Comparison of ENCODE assay signal across 8 cellular contexts in the genomic region with DNA sequence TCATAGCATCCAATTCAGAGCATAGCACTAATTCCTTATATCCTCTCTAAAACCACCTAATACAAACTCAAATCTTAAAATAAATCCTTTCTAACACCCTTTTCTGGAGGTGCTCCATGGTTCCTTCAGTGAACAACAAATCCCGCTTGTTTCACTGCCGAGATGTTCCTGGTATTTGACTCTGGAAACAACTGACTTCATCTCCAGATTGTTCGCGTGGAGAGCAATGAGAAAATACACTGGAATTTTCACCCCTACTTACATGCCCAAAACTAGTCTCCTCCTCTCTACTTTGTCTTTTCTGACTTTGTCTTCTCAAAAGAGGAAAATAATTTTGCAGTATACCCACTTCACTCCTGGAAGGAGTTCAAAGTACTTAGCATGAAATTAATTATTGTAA.
DNase-seq lines count a peak whose midpoint lies in the region; ATAC-seq and TF ChIP-seq lines count a peak whose summit lies in the region.
"Had no signal": no experiment of that assay in that cellular context is flagged by ENCODE, and none has a peak within 500 bp of the region (broad histone marks: within the 10 kb centered on the region; RNA-seq: fewer than 3 reads in every experiment).

No MANE protein-coding gene starts in this region.

- H3K4me1 ChIP-seq in HUES64 (ENCODE audit: insufficient read depth, low read length) (peaks cover 32% of the 10 kb centered on the region), thyroid gland (no peaks in the 10 kb centered on the region)

- peak overlapping the region; percentile 94 for H3K27ac ChIP-seq in HUES64 (ENCODE audit: low read depth, low read length)
- peak overlapping the region in 1 of 2 donors; percentile 43 for H3K27ac ChIP-seq in coronary artery
- peak overlapping the region; percentile 57 to 84 (median 74) for H3K27ac ChIP-seq in thyroid gland
- H3K27ac ChIP-seq: right lobe of liver had no signal

- H3K9me3 ChIP-seq in HUES64 (ENCODE audit: insufficient read depth, low read depth, low read length) (no peaks in the 10 kb centered on the region), thyroid gland (no peaks in the 10 kb centered on the region)
- H3K9me3 ChIP-seq: right lobe of liver had no signal

- intact Hi-C loops in thyroid gland (cut with DNase I): loop anchor here (10.0 kb wide), 1 partner anchor 365 kb away; no protein-coding TSS in a partner anchor

- H3K27me3 ChIP-seq in HUES64 (ENCODE audit: insufficient read depth, low read length) (no peaks in the 10 kb centered on the region), thyroid gland (no peaks in the 10 kb centered on the region)
- H3K27me3 ChIP-seq: right lobe of liver had no signal

- 63% methylated on average over 4 of the region's 4 CpGs for WGBS in HUES64
- 39 to 46% methylated on average over 4 of the region's 4 CpGs for WGBS in thyroid gland, 2 donors

- no peak for ATAC-seq in activated CD4-positive, CD25-positive, alpha-beta regulatory T cell treated with anti-CD3 and anti-CD28 coated beads, Interleukin-2, amount 50 U/mL, for 24 hours

- H3K36me3 ChIP-seq in HUES64 (ENCODE audit: insufficient read depth, low read length): no peaks in the 10 kb centered on the region
- no peaks in the 10 kb centered on the region for H3K36me3 ChIP-seq in thyroid gland
- H3K36me3 ChIP-seq: right lobe of liver had no signal

- peak overlapping the region; percentile 82 for H3K9ac ChIP-seq in HUES64 (ENCODE audit: low read depth, low read length)

- TF ChIP-seq POLR2A in thyroid gland (IDR thresholded peaks at IDR 0.05): no peak

- DNase-seq in coronary artery (ENCODE audit: low spot score) (no peak), medulla oblongata (ENCODE audit: extremely low spot score) (peak; percentile 4), thyroid gland (peak in 1 of 2 donors; percentile 1), hypothalamus (lab: John Stamatoyannopoulos, UW) (no peak), GM13977 (ENCODE audit: low spot score) (no peak)

- H3K4me3 ChIP-seq in HUES64 (ENCODE audit: low read length): no peak overlapping the region
- peak overlapping the region; percentile 45 for H3K4me3 ChIP-seq in coronary artery
- no peak overlapping the region for H3K4me3 ChIP-seq in thyroid gland (replicated peaks in 1 of 3)
- H3K4me3 ChIP-seq: right lobe of liver had no signal

- in situ Hi-C loops in GM13977 (cut with MboI; ENCODE audit: low pct_unique_long_range_greater_than_20kb, low sequenced_read_pairs, unreplicated experiment): no loop called here

- TF ChIP-seq CTCF in coronary artery (IDR thresholded peaks at IDR 0.05) (no peak), thyroid gland (IDR thresholded peaks at IDR 0.05) (no peak), GM13977 (IDR thresholded peaks at IDR 0.05; ENCODE audit: extremely low read depth, insufficient read depth, missing control alignments) (no peak)
